In the genomic region with DNA sequence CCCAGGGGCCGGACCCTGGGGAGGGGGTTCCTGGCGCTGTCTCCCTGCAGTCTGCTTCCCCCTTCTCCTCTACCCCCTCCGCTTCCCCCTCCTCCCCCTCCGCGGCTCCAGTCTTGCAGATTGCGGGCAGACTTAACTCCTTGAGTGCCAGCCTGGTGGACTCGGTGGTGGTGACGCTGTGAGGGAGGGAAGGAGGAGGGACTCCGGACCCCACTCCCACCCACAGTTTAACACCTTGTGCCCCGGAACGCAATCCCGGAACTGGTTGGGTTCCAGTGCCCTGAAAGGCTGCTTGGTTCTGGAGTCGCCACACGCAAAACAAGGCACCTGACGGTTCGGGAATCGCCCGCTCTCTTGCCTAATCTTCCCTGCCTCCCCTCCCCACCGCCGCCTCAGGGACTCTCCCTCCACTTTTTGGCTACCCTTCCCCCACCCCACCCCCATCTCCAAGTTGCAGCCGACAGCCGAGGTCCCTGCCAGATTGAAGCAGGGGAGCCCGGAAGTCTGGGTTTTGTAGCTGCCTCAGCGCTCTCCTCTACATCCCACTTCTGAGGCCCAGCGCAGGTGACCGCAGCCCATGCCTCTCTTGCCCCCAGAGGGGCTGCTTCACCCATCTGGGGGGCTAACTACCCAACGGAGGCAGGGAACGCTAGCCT, we compare ENCODE assay signal across 1 cellular context.
TF ChIP-seq lines count a peak whose summit lies in the region.

No MANE protein-coding gene starts in this region.

TF ChIP-seq in K562, 482 proteins besides CTCF, POLR2A, EP300 and RAD21 (continues in another document):
- TF ChIP-seq DPF2 (IDR thresholded peaks at IDR 0.05): 0 out of 2 replicates have a peak, but pooled peaks have one; percentile 11
- TF ChIP-seq PHF8 (IDR thresholded peaks at IDR 0.05; ENCODE audit: borderline replicate concordance, low read length): peak; percentile 37; the same call in 1 of the 2 replicates
- TF ChIP-seq, protein P1, sequence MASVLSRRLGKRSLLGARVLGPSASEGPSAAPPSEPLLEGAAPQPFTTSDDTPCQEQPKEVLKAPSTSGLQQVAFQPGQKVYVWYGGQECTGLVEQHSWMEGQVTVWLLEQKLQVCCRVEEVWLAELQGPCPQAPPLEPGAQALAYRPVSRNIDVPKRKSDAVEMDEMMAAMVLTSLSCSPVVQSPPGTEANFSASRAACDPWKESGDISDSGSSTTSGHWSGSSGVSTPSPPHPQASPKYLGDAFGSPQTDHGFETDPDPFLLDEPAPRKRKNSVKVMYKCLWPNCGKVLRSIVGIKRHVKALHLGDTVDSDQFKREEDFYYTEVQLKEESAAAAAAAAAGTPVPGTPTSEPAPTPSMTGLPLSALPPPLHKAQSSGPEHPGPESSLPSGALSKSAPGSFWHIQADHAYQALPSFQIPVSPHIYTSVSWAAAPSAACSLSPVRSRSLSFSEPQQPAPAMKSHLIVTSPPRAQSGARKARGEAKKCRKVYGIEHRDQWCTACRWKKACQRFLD (CRISPR knock-in tag; IDR thresholded peaks at IDR 0.05): no peak
- TF ChIP-seq ZNF263 (CRISPR knock-in tag; IDR thresholded peaks at IDR 0.05; ENCODE audit: borderline replicate concordance): peak; percentile 85
- no peak for TF ChIP-seq RBM34 (IDR thresholded peaks at IDR 0.05; ENCODE audit: borderline replicate concordance, insufficient read depth, low read length)
- TF ChIP-seq CREM (IDR thresholded peaks at IDR 0.05; ENCODE audit: low read depth): peak; percentile 22
- peak; percentile 16; the same call in 1 of the 2 replicates for TF ChIP-seq MTA1 (IDR thresholded peaks at IDR 0.05; ENCODE audit: borderline replicate concordance)
- TF ChIP-seq ZBTB11 (CRISPR knock-in tag; IDR thresholded peaks at IDR 0.05): 0 out of 6 replicates have a peak, but pooled peaks of 1 of the 3 experiments have one; percentile 39
- no peak for TF ChIP-seq PHTF2 (CRISPR knock-in tag; IDR thresholded peaks at IDR 0.05)
- no peak for TF ChIP-seq SP1 (CRISPR knock-in tag; IDR thresholded peaks at IDR 0.05)
- no peak for TF ChIP-seq TFAP4 (CRISPR knock-in tag; IDR thresholded peaks at IDR 0.05; ENCODE audit: borderline replicate concordance)
- TF ChIP-seq NFIC (IDR thresholded peaks at IDR 0.05): 0 out of 2 replicates have a peak, but pooled peaks have one; percentile 10
- TF ChIP-seq ELF2 (CRISPR knock-in tag; IDR thresholded peaks at IDR 0.05): no peak
- peak; percentile 56; the same call in 1 of the 2 replicates for TF ChIP-seq FOXM1 (IDR thresholded peaks at IDR 0.05; ENCODE audit: low read depth)
- TF ChIP-seq FOXM1 (CRISPR knock-in tag; IDR thresholded peaks at IDR 0.05; ENCODE audit: low read depth): no peak
- peak; percentile 8 for TF ChIP-seq HMGN3 (IDR thresholded peaks at IDR 0.05; ENCODE audit: borderline replicate concordance, extremely low read depth, insufficient read length, low read depth, low read length)
- TF ChIP-seq HDAC1 (IDR thresholded peaks at IDR 0.05): 0 out of 4 replicates have a peak, but pooled peaks of 1 of the 2 experiments have one; percentile 6
- peak; percentile 55 for TF ChIP-seq KDM5B (IDR thresholded peaks at IDR 0.05; ENCODE audit: insufficient replicate concordance, low read depth, low read length)
- TF ChIP-seq TRIM28 (IDR thresholded peaks at IDR 0.05): no peak
- TF ChIP-seq PKNOX1 (IDR thresholded peaks at IDR 0.05): peak; percentile 5; the same call in 1 of the 2 replicates
- peak; percentile 14 for TF ChIP-seq NEUROD1 (IDR thresholded peaks at IDR 0.05; ENCODE audit: borderline replicate concordance, low read depth, low read length, partially characterized antibody)
- no peak for TF ChIP-seq ZZZ3 (IDR thresholded peaks at IDR 0.05)
- TF ChIP-seq CEBPB (tag; IDR thresholded peaks at IDR 0.05): peak; percentile 88
- peak; percentile 46 for TF ChIP-seq SMAD4 (CRISPR knock-in tag; conservative IDR thresholded peaks at IDR 0.05)
- peak; percentile 85 for TF ChIP-seq GATAD2A (IDR thresholded peaks at IDR 0.05)
- peak; percentile 86 for TF ChIP-seq VEZF1 (CRISPR knock-in tag; IDR thresholded peaks at IDR 0.05)
- TF ChIP-seq ZBTB7A (IDR thresholded peaks at IDR 0.05; ENCODE audit: borderline replicate concordance, control insufficient read depth, low read depth, low read length): peak; percentile 31; the same call in 1 of the 2 replicates
- no peak for TF ChIP-seq NR0B1 (IDR thresholded peaks at IDR 0.05; ENCODE audit: partially characterized antibody)
- TF ChIP-seq EGR1 (conservative IDR thresholded peaks at IDR 0.05): peak; percentile 75
- no peak for TF ChIP-seq GTF2A2 (tag; IDR thresholded peaks at IDR 0.05)
- TF ChIP-seq MTA3 (IDR thresholded peaks at IDR 0.05; ENCODE audit: borderline replicate concordance): peak; percentile 35; the same call in 1 of the 2 replicates
- TF ChIP-seq ZNF436 (CRISPR knock-in tag; IDR thresholded peaks at IDR 0.05): no peak
- TF ChIP-seq PHF21A (IDR thresholded peaks at IDR 0.05; ENCODE audit: borderline replicate concordance, low read depth): 0 out of 2 replicates have a peak, but pooled peaks have one; percentile 6
- 0 out of 2 replicates have a peak, but pooled peaks have one; percentile 5 for TF ChIP-seq LCOR (CRISPR knock-in tag; IDR thresholded peaks at IDR 0.05)
- TF ChIP-seq ELF1 (tag; IDR thresholded peaks at IDR 0.05): peak; percentile 70
- TF ChIP-seq ZNF644 (tag; IDR thresholded peaks at IDR 0.05; ENCODE audit: low read depth): no peak
- TF ChIP-seq CXXC5 (CRISPR knock-in tag; IDR thresholded peaks at IDR 0.05): peak; percentile 19; the same call in 1 of the 2 replicates
- TF ChIP-seq HDAC2 (IDR thresholded peaks at IDR 0.05): peak; percentile 9; the same call in 1 of the 2 replicates
- TF ChIP-seq SIN3B (IDR thresholded peaks at IDR 0.05; ENCODE audit: low read depth): 0 out of 2 replicates have a peak, but pooled peaks have one; percentile 30
- TF ChIP-seq RBFOX2 (IDR thresholded peaks at IDR 0.05; ENCODE audit: low read depth, low read length): peak; percentile 57
- TF ChIP-seq GTF2B (IDR thresholded peaks at IDR 0.05; ENCODE audit: extremely low read depth, insufficient read length): no peak
- no peak for TF ChIP-seq RUNX1 (IDR thresholded peaks at IDR 0.05; ENCODE audit: low read depth)
- TF ChIP-seq, protein P2, sequence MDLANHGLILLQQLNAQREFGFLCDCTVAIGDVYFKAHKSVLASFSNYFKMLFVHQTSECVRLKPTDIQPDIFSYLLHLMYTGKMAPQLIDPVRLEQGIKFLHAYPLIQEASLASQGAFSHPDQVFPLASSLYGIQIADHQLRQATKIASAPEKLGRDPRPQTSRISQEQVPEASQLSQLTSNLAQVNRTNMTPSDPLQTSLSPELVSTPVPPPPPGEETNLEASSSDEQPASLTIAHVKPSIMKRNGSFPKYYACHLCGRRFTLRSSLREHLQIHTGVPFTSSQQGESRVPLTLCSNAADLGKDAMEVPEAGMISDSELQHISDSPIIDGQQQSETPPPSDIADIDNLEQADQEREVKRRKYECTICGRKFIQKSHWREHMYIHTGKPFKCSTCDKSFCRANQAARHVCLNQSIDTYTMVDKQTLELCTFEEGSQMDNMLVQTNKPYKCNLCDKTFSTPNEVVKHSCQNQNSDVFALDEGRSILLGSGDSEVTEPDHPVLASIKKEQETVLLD (IDR thresholded peaks at IDR 0.05): 0 out of 2 replicates have a peak, but pooled peaks have one; percentile 38
- TF ChIP-seq, protein P3, sequence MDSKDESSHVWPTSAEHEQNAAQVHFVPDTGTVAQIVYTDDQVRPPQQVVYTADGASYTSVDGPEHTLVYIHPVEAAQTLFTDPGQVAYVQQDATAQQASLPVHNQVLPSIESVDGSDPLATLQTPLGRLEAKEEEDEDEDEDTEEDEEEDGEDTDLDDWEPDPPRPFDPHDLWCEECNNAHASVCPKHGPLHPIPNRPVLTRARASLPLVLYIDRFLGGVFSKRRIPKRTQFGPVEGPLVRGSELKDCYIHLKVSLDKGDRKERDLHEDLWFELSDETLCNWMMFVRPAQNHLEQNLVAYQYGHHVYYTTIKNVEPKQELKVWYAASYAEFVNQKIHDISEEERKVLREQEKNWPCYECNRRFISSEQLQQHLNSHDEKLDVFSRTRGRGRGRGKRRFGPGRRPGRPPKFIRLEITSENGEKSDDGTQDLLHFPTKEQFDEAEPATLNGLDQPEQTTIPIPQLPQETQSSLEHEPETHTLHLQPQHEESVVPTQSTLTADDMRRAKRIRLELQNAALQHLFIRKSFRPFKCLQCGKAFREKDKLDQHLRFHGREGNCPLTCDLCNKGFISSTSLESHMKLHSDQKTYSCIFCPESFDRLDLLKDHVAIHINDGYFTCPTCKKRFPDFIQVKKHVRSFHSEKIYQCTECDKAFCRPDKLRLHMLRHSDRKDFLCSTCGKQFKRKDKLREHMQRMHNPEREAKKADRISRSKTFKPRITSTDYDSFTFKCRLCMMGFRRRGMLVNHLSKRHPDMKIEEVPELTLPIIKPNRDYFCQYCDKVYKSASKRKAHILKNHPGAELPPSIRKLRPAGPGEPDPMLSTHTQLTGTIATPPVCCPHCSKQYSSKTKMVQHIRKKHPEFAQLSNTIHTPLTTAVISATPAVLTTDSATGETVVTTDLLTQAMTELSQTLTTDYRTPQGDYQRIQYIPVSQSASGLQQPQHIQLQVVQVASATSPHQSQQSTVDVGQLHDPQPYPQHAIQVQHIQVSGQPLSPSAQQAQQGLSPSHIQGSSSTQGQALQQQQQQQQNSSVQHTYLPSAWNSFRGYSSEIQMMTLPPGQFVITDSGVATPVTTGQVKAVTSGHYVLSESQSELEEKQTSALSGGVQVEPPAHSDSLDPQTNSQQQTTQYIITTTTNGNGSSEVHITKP (IDR thresholded peaks at IDR 0.05; ENCODE audit: partially characterized antibody): peak; percentile 16
- peak; percentile 6 for TF ChIP-seq TAF1 (IDR thresholded peaks at IDR 0.05; ENCODE audit: control insufficient read depth, extremely low read depth, insufficient read depth, low read length, severe bottlenecking)
- TF ChIP-seq KDM4B (IDR thresholded peaks at IDR 0.05; ENCODE audit: borderline replicate concordance in 2 of 2, low read depth in 1 of 2): no peak
- TF ChIP-seq ZNF57 (CRISPR knock-in tag; IDR thresholded peaks at IDR 0.05): no peak
